ENCODE assay signal across 12 cellular contexts in the genomic region with DNA sequence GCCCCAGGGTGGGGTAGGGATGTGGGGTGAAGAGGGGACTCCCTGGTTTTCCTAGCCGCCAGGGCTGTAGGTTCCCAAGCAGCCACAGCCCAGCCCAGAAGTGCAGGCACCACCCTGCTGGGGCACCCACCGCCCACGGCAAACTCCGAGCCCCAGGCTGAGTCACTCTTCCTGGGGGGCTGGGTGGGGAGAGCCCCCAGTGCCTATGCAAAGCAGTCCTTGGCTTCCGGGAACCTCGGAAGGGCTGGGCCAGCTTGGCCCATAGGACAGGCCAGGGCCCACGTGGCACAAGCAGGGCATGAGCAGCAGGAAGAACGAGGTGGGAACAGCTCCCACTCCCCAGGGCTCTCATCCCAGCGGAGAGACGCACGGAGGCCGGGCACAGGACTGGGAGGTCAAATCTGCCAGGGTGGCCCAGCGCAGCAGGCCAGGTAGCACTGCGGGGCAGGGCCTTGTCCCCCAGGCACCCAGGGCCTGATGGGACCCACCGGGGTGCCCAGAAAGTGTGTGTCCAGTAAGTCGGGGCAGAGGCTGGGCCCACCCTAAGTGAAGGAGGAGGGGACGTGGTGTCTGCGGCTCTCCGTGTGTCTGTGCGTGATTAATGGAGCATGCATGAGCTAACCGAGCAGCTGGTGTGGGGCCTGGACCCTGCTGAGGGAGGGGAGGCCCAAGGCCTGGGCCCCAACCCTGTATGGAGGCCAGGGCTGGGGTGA. TPM values are rescaled to one million over a fixed set of nuclear protein-coding genes. Genes with fewer than 3 reads are reported as not detected.
A peak's percentile ranks its signal among the peaks of the same experiment; 100 is the strongest.
DNase-seq lines count a peak whose midpoint lies in the region; ATAC-seq and TF ChIP-seq lines count a peak whose summit lies in the region.
"Had no signal": no experiment of that assay in that cellular context is flagged by ENCODE, and none has a peak within 500 bp of the region (broad histone marks: within the 10 kb centered on the region; RNA-seq: fewer than 3 reads in every experiment).

No MANE protein-coding gene starts in this region.

- H3K36me3 Mint-ChIP-seq in activated naive CD4-positive, alpha-beta T cell treated with anti-CD3 and anti-CD28 coated beads, Interleukin-2, amount 50 U/mL, for 72 hours: peaks cover 0 to 7% of the 10 kb centered on the region in 2 donors

- peak; percentile 72 for DNase-seq in GM12865 (ENCODE audit: low read depth)
- peak; percentile 34 for DNase-seq in RWPE1 (ENCODE audit: low spot score)
- DNase-seq in activated naive CD4-positive, alpha-beta T cell treated with anti-CD3 and anti-CD28 coated beads, Interleukin-2, amount 50 U/mL, for 72 hours (ENCODE audit: low spot score in 2 of 2): peak; percentile 67 to 95
- DNase-seq in stimulated activated CD4-positive, alpha-beta T cell treated with anti-CD3 and anti-CD28 coated beads, Interleukin-1b, Interleukin-23, amount 100 ng/mL, for 4 hours (ENCODE audit: low read depth in 2 of 2): peak; percentile 69 to 70
- no peak for DNase-seq in ACHN

- in situ Hi-C loops in ACHN (cut with HindIII; ENCODE audit: low pct_ligation_motif_present, low pct_unique_long_range_greater_than_20kb, low sequenced_read_pairs): no loop called here

- 0 out of 2 replicates have a peak overlapping the region, but pooled peaks have one; percentile 10 for H3K27ac ChIP-seq in RWPE1
- H3K27ac ChIP-seq: dorsolateral prefrontal cortex, suprapubic skin had no signal

- H3K4me3 ChIP-seq in GM12865 (ENCODE audit: low read depth, low read length): peak overlapping the region; percentile 42
- H3K4me3 ChIP-seq: dorsolateral prefrontal cortex, suprapubic skin had no signal

- peak; percentile 64 to 83 for ATAC-seq in activated naive CD4-positive, alpha-beta T cell treated with anti-CD3 and anti-CD28 coated beads, Interleukin-2, amount 50 U/mL, for 72 hours
- ATAC-seq in HG03045 (IDR thresholded peaks at IDR 0.05; ENCODE audit: unreplicated experiment) (no peak), GM19328 (IDR thresholded peaks at IDR 0.05; ENCODE audit: unreplicated experiment) (no peak), HG03175 (IDR thresholded peaks at IDR 0.05; ENCODE audit: unreplicated experiment) (no peak)

- H3K9me3 Mint-ChIP-seq in activated naive CD4-positive, alpha-beta T cell treated with anti-CD3 and anti-CD28 coated beads, Interleukin-2, amount 50 U/mL, for 72 hours: peaks cover 0 to 4% of the 10 kb centered on the region in 2 donors

- TF ChIP-seq CTCF in GM12865 (IDR thresholded peaks at IDR 0.05; ENCODE audit: insufficient read depth, low read depth, low read length, missing control alignments): no peak
- TF ChIP-seq CTCF in RWPE1 (conservative IDR thresholded peaks at IDR 0.05; ENCODE audit: low read depth): no peak

- POLR2A ChIA-PET in RWPE1 (lab: Yijun Ruan, JAX; ENCODE audit: low non-redundant PET): no interaction called here

- H3K27ac Mint-ChIP-seq in activated naive CD4-positive, alpha-beta T cell treated with anti-CD3 and anti-CD28 coated beads, Interleukin-2, amount 50 U/mL, for 72 hours: peak overlapping the region; percentile 78 to 93

- CTCF ChIA-PET in RWPE1 (lab: Yijun Ruan, JAX): no interaction called here

RNA-seq across cellular contexts. Expression of a gene that starts 4.6 kb away (rescaled TPM):
- total RNA-seq in activated naive CD4-positive, alpha-beta T cell treated with anti-CD3 and anti-CD28 coated beads, Interleukin-2, amount 50 U/mL, for 72 hours: under 1 TPM; 0.11 to 0.12 TPM
- total RNA-seq: RPMI7951, suprapubic skin had no signal

RNA-seq across cellular contexts. Expression of a gene that starts 41.0 kb away (rescaled TPM):
- total RNA-seq in activated naive CD4-positive, alpha-beta T cell treated with anti-CD3 and anti-CD28 coated beads, Interleukin-2, amount 50 U/mL, for 72 hours: not detected
- total RNA-seq: liver, RPMI7951, suprapubic skin had no signal

RNA-seq across cellular contexts. Expression of a gene that starts 56.6 kb away (rescaled TPM):
- 100 to 1,000 TPM in 1 of 2 donors, 10 to 100 TPM in 1; 77.2 to 522 TPM for total RNA-seq in activated naive CD4-positive, alpha-beta T cell treated with anti-CD3 and anti-CD28 coated beads, Interleukin-2, amount 50 U/mL, for 72 hours

Comparison
In these comparisons a context has a peak if more than half of its experiments do, and no peak if none do; other contexts are left out.
1. ATAC-seq: peak in activated naive CD4-positive, alpha-beta T cell treated with anti-CD3 and anti-CD28 coated beads, Interleukin-2, amount 50 U/mL, for 72 hours (2 of 2); none in HG03045 (single experiment), GM19328 (single experiment) and HG03175 (single experiment).